ENCODE assay signal across 7 cellular contexts in the genomic region with DNA sequence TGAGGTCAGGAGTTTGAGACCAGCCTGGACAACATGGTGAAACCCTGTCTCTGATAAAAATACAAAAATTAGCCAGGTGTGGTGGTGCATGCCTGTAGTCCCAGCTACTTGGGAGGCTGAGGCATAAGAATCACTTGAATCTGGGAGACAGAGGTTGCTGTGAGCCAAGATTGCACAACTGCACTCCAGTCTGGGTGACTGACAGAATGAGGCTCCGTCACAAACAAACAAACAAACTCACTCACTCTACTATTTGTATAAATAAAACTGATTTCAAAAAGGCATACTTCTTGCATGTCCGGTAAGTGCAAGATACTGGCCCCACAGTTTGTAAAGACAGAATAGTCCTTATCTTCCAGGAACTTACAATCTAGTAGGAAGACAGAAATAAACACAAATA. TPM values are rescaled to one million over a fixed set of nuclear protein-coding genes. Genes with fewer than 3 reads are reported as not detected.
DNase-seq lines count a peak whose midpoint lies in the region; ATAC-seq and TF ChIP-seq lines count a peak whose summit lies in the region.
"Not testable (repeated sequence)": the region's sequence is repeated elsewhere in the genome, so short reads cannot be mapped to it uniquely, and the experiment has no call there.
"Had no signal": no experiment of that assay in that cellular context is flagged by ENCODE, and none has a peak within 500 bp of the region (broad histone marks: within the 10 kb centered on the region; RNA-seq: fewer than 3 reads in every experiment).

No MANE protein-coding gene starts in this region.

- not testable (repeated sequence) for H3K4me3 Mint-ChIP-seq in activated B cell treated with CpG ODN at 0.5 μM for 24 hours; central memory CD8-positive, alpha-beta T cell; memory B cell; stimulated activated memory B cell treated with anti-CD40 and anti-IgM and Interleukin-4, amounts not matched to agents 10 μg/mL and 1 μg/mL and 100 μg/mL, for 72 hours

- H3K36me3 Mint-ChIP-seq in activated B cell treated with CpG ODN at 0.5 μM for 24 hours (ENCODE audit: low read depth): peaks cover 34% of the 10 kb centered on the region
- peaks cover 12% of the 10 kb centered on the region for H3K36me3 Mint-ChIP-seq in central memory CD8-positive, alpha-beta T cell (ENCODE audit: insufficient read depth)
- peaks cover 19% of the 10 kb centered on the region for H3K36me3 Mint-ChIP-seq in memory B cell
- peaks cover 28% of the 10 kb centered on the region for H3K36me3 Mint-ChIP-seq in stimulated activated memory B cell treated with anti-CD40 and anti-IgM and Interleukin-4, amounts not matched to agents 10 μg/mL and 1 μg/mL and 100 μg/mL, for 72 hours

- not testable (repeated sequence) for H3K27me3 Mint-ChIP-seq in activated B cell treated with CpG ODN at 0.5 μM for 24 hours; central memory CD8-positive, alpha-beta T cell; memory B cell; stimulated activated memory B cell treated with anti-CD40 and anti-IgM and Interleukin-4, amounts not matched to agents 10 μg/mL and 1 μg/mL and 100 μg/mL, for 72 hours

- not testable (repeated sequence) for TF ChIP-seq CTCF in activated B cell treated with CpG ODN at 0.5 μM for 24 hours (IDR thresholded peaks at IDR 0.05)

- ATAC-seq in activated B cell treated with CpG ODN at 0.5 μM for 24 hours (ENCODE audit: low read depth); central memory CD8-positive, alpha-beta T cell (replicated peaks; ENCODE audit: extremely low read depth, poor library complexity, severe bottlenecking); memory B cell (ENCODE audit: low read depth); stimulated activated memory B cell treated with anti-CD40 and anti-IgM and Interleukin-4, amounts not matched to agents 10 μg/mL and 1 μg/mL and 100 μg/mL, for 72 hours: not testable (repeated sequence)
- ATAC-seq in left lobe of liver: peak; percentile 21

- H3K27ac Mint-ChIP-seq in activated B cell treated with CpG ODN at 0.5 μM for 24 hours: peak overlapping the region; percentile 39
- H3K27ac Mint-ChIP-seq in central memory CD8-positive, alpha-beta T cell (ENCODE audit: low read depth): peak overlapping the region; percentile 0
- H3K27ac Mint-ChIP-seq in memory B cell: peak overlapping the region; percentile 51
- H3K27ac Mint-ChIP-seq in stimulated activated memory B cell treated with anti-CD40 and anti-IgM and Interleukin-4, amounts not matched to agents 10 μg/mL and 1 μg/mL and 100 μg/mL, for 72 hours: peak overlapping the region; percentile 14

- H3K4me1 Mint-ChIP-seq in activated B cell treated with CpG ODN at 0.5 μM for 24 hours (peaks cover 50% of the 10 kb centered on the region), memory B cell (peaks cover 26% of the 10 kb centered on the region)
- H3K4me1 Mint-ChIP-seq in central memory CD8-positive, alpha-beta T cell: peaks cover 13% of the 10 kb centered on the region
- H3K4me1 Mint-ChIP-seq in stimulated activated memory B cell treated with anti-CD40 and anti-IgM and Interleukin-4, amounts not matched to agents 10 μg/mL and 1 μg/mL and 100 μg/mL, for 72 hours: peaks cover 31% of the 10 kb centered on the region

- POLR2A ChIA-PET in activated B cell treated with CpG ODN at 0.5 μM for 24 hours (lab: Charles Lee): not testable (repeated sequence)

- H3K9me3 Mint-ChIP-seq in activated B cell treated with CpG ODN at 0.5 μM for 24 hours; central memory CD8-positive, alpha-beta T cell; memory B cell; stimulated activated memory B cell treated with anti-CD40 and anti-IgM and Interleukin-4, amounts not matched to agents 10 μg/mL and 1 μg/mL and 100 μg/mL, for 72 hours: not testable (repeated sequence)

- intact Hi-C loops in activated B cell treated with CpG ODN at 0.5 μM for 24 hours (cut with micrococcal nuclease): loop anchor here (1.0 to 2.0 kb wide), 3 partner anchors 9 to 30 kb away; partner anchors contain the start of gene PRKD3

- CTCF ChIA-PET in activated B cell treated with CpG ODN at 0.5 μM for 24 hours (lab: Charles Lee): not testable (repeated sequence)

- DNase-seq in activated B cell treated with CpG ODN at 0.5 μM for 24 hours; central memory CD8-positive, alpha-beta T cell (ENCODE audit: low spot score in 2 of 2); left lobe of liver (ENCODE audit: low spot score); memory B cell (ENCODE audit: low spot score in 2 of 2): not testable (repeated sequence)

RNA-seq across cellular contexts. Expression of gene PRKD3, which starts 29.8 kb away (rescaled TPM):
- total RNA-seq in activated B cell treated with CpG ODN at 0.5 μM for 24 hours (73.0 and 82.5 TPM in 2 replicates), left lobe of liver (13.1 TPM)

RNA-seq across cellular contexts. Expression of gene QPCT, which starts 49.6 kb away (rescaled TPM):
- 1.9 and 2.1 TPM in 2 replicates for total RNA-seq in activated B cell treated with CpG ODN at 0.5 μM for 24 hours
- total RNA-seq in left lobe of liver: 0.65 TPM
- total RNA-seq: CD4-positive, CD25-positive, alpha-beta regulatory T cell; G401 had no signal

Comparison
In these comparisons a context has a peak if more than half of its experiments do, and no peak if none do; other contexts are left out.
1. H3K27ac Mint-ChIP-seq: peak in every context shown above with its lines; median percentile 51 in memory B cell; 39 in activated B cell treated with CpG ODN at 0.5 μM for 24 hours; 14 in stimulated activated memory B cell treated with anti-CD40 and anti-IgM and Interleukin-4, amounts not matched to agents 10 μg/mL and 1 μg/mL and 100 μg/mL, for 72 hours; 0 in central memory CD8-positive, alpha-beta T cell.